ENCODE assay signal across 1 cellular context in the genomic region with DNA sequence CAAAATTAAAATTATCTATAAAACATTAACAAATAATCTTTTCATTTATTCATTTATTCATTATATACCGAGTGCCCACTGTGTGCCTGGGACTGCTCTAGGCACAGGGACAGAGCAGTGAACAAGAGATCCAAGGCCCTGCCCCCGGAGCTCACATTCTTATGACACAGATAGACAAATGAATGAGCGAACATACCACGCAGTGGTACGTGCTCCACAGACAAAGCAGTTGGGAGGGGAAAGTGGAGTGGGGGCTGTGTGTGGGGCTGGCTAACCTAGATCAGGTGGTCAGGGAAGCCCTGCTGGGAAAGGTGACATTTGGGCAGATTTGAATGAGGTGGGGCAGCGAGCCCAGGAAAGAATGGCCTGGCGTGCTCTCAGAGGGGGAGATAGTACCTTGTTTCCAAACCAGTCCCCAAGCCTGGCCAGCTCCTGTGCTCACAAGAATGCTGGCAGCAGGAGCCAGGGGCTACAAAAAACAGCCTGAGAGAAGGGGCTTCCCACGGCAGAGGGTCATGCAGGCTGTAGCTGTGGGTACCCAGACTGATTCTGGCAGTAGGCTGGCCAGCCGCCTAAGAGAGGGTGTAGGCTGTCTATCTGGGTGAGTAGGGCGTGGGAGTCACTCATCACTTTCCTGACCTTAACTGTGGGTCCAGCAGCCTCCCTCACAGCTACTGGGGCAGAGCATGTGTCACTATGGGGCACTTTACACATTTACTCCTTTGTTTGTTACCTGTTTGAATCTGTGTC.
TF ChIP-seq lines count a peak whose summit lies in the region.

No MANE protein-coding gene starts in this region.

TF ChIP-seq in GM23338, 12 proteins besides CTCF, POLR2A, EP300 and RAD21 (continued from another document):
- TF ChIP-seq, protein P1, sequence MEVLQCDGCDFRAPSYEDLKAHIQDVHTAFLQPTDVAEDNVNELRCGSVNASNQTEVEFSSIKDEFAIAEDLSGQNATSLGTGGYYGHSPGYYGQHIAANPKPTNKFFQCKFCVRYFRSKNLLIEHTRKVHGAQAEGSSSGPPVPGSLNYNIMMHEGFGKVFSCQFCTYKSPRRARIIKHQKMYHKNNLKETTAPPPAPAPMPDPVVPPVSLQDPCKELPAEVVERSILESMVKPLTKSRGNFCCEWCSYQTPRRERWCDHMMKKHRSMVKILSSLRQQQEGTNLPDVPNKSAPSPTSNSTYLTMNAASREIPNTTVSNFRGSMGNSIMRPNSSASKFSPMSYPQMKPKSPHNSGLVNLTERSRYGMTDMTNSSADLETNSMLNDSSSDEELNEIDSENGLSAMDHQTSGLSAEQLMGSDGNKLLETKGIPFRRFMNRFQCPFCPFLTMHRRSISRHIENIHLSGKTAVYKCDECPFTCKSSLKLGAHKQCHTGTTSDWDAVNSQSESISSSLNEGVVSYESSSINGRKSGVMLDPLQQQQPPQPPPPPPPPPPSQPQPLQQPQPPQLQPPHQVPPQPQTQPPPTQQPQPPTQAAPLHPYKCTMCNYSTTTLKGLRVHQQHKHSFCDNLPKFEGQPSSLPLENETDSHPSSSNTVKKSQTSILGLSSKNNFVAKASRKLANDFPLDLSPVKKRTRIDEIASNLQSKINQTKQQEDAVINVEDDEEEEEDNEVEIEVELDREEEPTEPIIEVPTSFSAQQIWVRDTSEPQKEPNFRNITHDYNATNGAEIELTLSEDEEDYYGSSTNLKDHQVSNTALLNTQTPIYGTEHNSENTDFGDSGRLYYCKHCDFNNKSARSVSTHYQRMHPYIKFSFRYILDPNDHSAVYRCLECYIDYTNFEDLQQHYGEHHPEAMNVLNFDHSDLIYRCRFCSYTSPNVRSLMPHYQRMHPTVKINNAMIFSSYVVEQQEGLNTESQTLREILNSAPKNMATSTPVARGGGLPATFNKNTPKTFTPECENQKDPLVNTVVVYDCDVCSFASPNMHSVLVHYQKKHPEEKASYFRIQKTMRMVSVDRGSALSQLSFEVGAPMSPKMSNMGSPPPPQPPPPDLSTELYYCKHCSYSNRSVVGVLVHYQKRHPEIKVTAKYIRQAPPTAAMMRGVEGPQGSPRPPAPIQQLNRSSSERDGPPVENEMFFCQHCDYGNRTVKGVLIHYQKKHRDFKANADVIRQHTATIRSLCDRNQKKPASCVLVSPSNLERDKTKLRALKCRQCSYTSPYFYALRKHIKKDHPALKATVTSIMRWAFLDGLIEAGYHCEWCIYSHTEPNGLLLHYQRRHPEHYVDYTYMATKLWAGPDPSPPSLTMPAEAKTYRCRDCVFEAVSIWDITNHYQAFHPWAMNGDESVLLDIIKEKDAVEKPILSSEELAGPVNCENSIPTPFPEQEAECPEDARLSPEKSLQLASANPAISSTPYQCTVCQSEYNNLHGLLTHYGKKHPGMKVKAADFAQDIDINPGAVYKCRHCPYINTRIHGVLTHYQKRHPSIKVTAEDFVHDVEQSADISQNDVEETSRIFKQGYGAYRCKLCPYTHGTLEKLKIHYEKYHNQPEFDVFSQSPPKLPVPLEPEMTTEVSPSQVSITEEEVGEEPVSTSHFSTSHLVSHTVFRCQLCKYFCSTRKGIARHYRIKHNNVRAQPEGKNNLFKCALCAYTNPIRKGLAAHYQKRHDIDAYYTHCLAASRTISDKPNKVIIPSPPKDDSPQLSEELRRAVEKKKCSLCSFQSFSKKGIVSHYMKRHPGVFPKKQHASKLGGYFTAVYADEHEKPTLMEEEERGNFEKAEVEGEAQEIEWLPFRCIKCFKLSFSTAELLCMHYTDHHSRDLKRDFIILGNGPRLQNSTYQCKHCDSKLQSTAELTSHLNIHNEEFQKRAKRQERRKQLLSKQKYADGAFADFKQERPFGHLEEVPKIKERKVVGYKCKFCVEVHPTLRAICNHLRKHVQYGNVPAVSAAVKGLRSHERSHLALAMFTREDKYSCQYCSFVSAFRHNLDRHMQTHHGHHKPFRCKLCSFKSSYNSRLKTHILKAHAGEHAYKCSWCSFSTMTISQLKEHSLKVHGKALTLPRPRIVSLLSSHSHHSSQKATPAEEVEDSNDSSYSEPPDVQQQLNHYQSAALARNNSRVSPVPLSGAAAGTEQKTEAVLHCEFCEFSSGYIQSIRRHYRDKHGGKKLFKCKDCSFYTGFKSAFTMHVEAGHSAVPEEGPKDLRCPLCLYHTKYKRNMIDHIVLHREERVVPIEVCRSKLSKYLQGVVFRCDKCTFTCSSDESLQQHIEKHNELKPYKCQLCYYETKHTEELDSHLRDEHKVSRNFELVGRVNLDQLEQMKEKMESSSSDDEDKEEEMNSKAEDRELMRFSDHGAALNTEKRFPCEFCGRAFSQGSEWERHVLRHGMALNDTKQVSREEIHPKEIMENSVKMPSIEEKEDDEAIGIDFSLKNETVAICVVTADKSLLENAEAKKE (CRISPR knock-in tag; IDR thresholded peaks at IDR 0.05): no peak
- no peak for TF ChIP-seq ZNF331 (CRISPR knock-in tag; IDR thresholded peaks at IDR 0.05; ENCODE audit: low read depth)
- TF ChIP-seq NANOG (IDR thresholded peaks at IDR 0.05; ENCODE audit: borderline replicate concordance): no peak
- TF ChIP-seq JUNB (IDR thresholded peaks at IDR 0.05; ENCODE audit: unreplicated experiment): no peak
- no peak for TF ChIP-seq POLR2AphosphoS5 (IDR thresholded peaks at IDR 0.05; ENCODE audit: low read depth)
- TF ChIP-seq EZH2 (IDR thresholded peaks at IDR 0.05; ENCODE audit: low read depth, unreplicated experiment): no peak
- TF ChIP-seq ZNF114 (CRISPR knock-in tag; IDR thresholded peaks at IDR 0.05): no peak
- TF ChIP-seq STAT1 (IDR thresholded peaks at IDR 0.05; ENCODE audit: unreplicated experiment): no peak
- no peak for TF ChIP-seq CREB1 (CRISPR knock-in tag; IDR thresholded peaks at IDR 0.05; ENCODE audit: low read depth)
- no peak for TF ChIP-seq EZH2phosphoT487 (IDR thresholded peaks at IDR 0.05; ENCODE audit: unreplicated experiment)
- TF ChIP-seq, protein P2, sequence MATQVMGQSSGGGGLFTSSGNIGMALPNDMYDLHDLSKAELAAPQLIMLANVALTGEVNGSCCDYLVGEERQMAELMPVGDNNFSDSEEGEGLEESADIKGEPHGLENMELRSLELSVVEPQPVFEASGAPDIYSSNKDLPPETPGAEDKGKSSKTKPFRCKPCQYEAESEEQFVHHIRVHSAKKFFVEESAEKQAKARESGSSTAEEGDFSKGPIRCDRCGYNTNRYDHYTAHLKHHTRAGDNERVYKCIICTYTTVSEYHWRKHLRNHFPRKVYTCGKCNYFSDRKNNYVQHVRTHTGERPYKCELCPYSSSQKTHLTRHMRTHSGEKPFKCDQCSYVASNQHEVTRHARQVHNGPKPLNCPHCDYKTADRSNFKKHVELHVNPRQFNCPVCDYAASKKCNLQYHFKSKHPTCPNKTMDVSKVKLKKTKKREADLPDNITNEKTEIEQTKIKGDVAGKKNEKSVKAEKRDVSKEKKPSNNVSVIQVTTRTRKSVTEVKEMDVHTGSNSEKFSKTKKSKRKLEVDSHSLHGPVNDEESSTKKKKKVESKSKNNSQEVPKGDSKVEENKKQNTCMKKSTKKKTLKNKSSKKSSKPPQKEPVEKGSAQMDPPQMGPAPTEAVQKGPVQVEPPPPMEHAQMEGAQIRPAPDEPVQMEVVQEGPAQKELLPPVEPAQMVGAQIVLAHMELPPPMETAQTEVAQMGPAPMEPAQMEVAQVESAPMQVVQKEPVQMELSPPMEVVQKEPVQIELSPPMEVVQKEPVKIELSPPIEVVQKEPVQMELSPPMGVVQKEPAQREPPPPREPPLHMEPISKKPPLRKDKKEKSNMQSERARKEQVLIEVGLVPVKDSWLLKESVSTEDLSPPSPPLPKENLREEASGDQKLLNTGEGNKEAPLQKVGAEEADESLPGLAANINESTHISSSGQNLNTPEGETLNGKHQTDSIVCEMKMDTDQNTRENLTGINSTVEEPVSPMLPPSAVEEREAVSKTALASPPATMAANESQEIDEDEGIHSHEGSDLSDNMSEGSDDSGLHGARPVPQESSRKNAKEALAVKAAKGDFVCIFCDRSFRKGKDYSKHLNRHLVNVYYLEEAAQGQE (IDR thresholded peaks at IDR 0.05; ENCODE audit: unreplicated experiment): no peak
